In the genomic region with DNA sequence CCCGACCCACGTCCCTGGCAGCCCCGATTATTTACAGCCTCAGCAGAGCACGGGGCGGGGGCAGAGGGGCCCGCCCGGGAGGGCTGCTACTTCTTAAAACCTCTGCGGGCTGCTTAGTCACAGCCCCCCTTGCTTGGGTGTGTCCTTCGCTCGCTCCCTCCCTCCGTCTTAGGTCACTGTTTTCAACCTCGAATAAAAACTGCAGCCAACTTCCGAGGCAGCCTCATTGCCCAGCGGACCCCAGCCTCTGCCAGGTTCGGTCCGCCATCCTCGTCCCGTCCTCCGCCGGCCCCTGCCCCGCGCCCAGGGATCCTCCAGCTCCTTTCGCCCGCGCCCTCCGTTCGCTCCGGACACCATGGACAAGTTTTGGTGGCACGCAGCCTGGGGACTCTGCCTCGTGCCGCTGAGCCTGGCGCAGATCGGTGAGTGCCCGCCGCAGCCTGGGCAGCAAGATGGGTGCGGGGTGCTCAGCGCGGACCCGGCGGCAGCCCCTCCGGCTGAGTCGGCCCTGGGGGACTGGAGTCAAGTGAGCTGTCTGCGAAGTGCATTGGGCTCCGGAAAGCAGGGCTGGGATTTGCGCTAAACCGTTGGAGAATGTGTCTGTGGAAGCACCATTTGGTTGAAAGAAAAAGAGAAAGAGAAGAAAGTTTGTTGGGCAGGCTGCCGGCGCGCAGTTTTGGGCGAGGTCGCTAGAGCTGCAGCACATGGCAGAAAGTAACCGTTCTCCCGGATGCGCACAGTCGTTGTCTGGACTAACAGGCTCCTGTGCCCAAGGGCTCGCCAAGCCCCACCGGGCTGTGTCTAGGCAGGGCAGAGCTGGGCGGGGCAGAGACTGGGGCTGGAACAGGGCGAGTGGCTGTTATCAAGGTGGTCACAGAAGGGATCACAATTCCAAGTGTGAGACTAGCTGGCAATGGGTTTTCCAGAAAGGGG, we compare ENCODE assay signal across 7 cellular contexts. TPM values are rescaled to one million over a fixed set of nuclear protein-coding genes. Genes with fewer than 3 reads are reported as not detected.
A peak's percentile ranks its signal among the peaks of the same experiment; 100 is the strongest.
DNase-seq lines count a peak whose midpoint lies in the region; ATAC-seq and TF ChIP-seq lines count a peak whose summit lies in the region.

A gene (plus strand): TSS at position 223 of the 933 bp plus-strand sequence. CDS start 133 bp downstream, at position 356.

- H3K27ac ChIP-seq in neutrophil (peak within 1 kb of the TSS; percentile 90), thoracic aorta (peak within 1 kb of the TSS; percentile 96 to 97)

- H3K9me3 ChIP-seq in neutrophil (no peaks in the 10 kb centered on the region), thoracic aorta (no peaks in the 10 kb centered on the region)

- H3K4me1 ChIP-seq in neutrophil (ENCODE audit: control insufficient read depth in 1 of 2, insufficient read depth in 1 of 2, low read depth in 1 of 2, low read length in 1 of 2): peaks cover 52 to 54% of the 10 kb centered on the region in 2 experiments
- peaks cover 23 to 47% of the 10 kb centered on the region in 2 donors for H3K4me1 ChIP-seq in thoracic aorta (ENCODE audit: control insufficient read depth in 1 of 2, low read depth in 2 of 2)

- TF ChIP-seq CTCF in fibroblast of villous mesenchyme (IDR thresholded peaks at IDR 0.05; ENCODE audit: insufficient read depth, low read depth, low read length) (no peak), neutrophil (IDR thresholded peaks at IDR 0.05) (peak; percentile 6), thoracic aorta (IDR thresholded peaks at IDR 0.05) (no peak)

- ATAC-seq in GM18505 (IDR thresholded peaks at IDR 0.05; ENCODE audit: unreplicated experiment) (peak; percentile 40), HG02938 (IDR thresholded peaks at IDR 0.05; ENCODE audit: unreplicated experiment) (peak; percentile 40), thoracic aorta (ENCODE audit: insufficient number of reproducible peaks, low FRiP score, low read depth) (peak; percentile 67)

- H3K36me3 ChIP-seq in neutrophil: no peaks in the 10 kb centered on the region
- no peaks in the 10 kb centered on the region for H3K36me3 ChIP-seq in thoracic aorta

- peak; percentile 93 for TF ChIP-seq POLR2A in GM18505 (IDR thresholded peaks at IDR 0.05; ENCODE audit: borderline replicate concordance, extremely low read depth, insufficient read depth, insufficient read length)

- peak within 1 kb of the TSS; percentile 95 for H3K4me3 ChIP-seq in fibroblast of villous mesenchyme (ENCODE audit: low read depth, low read length)
- H3K4me3 ChIP-seq in neutrophil (ENCODE audit: low read depth in 1 of 2, low read length in 1 of 2): peak within 1 kb of the TSS; percentile 95 to 98
- peak within 1 kb of the TSS; percentile 95 for H3K4me3 ChIP-seq in thoracic aorta

- DNase-seq in RPMI7951 (ENCODE audit: low read depth) (peak; percentile 94), fibroblast of villous mesenchyme (ENCODE audit: low read depth) (peak; percentile 85), thoracic aorta (ENCODE audit: low spot score) (peak; percentile 68)
- peak; percentile 75 for DNase-seq in activated T-helper 9 cell treated with anti-CD3 and anti-CD28 coated beads, Interleukin-2, amount 50 U/mL, for 16 hours (ENCODE audit: low read depth)

- no peaks in the 10 kb centered on the region for H3K27me3 ChIP-seq in neutrophil
- H3K27me3 ChIP-seq in thoracic aorta (replicated peaks; ENCODE audit: insufficient read depth): no peaks in the 10 kb centered on the region

RNA-seq across cellular contexts. Expression of the gene that starts here (rescaled TPM):
- 241 and 316 TPM in 2 replicates for total RNA-seq in RPMI7951 (2014; rRNA removed; shearing (Covaris generic))
- 441 and 647 TPM in 2 replicates for total RNA-seq in fibroblast of villous mesenchyme
- 100 to 1,000 TPM; 321 to 613 TPM for total RNA-seq in thoracic aorta

Comparison
In these comparisons a context has a peak if more than half of its experiments do, and no peak if none do; other contexts are left out.
1. Peak in every context shown above with its lines: DNase-seq, ATAC-seq, H3K4me3 ChIP-seq and H3K27ac ChIP-seq.